Comparison of ENCODE assay signal across 16 cellular contexts in the genomic region with DNA sequence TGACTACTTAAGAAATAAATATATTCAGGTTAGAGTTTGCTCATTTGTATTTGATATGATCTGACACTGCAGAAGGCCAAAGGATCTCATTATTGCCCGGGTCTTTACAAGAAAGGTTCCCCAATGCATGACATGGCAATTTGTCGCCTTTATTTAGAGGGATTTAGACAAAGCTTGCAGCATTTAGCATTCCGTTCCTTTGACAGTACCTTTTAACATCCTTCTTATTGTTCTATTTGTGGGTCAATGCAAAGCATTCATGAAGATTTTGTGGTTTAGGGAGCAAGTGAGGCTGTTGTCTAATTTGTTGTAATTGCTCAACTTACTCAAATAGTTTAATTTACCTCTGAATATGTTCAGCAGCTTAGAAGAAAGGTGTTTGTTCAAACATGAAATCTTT.
A peak's percentile ranks its signal among the peaks of the same experiment; 100 is the strongest.
DNase-seq lines count a peak whose midpoint lies in the region; ATAC-seq, FAIRE-seq and TF ChIP-seq lines count a peak whose summit lies in the region.
"Had no signal": no experiment of that assay in that cellular context is flagged by ENCODE, and none has a peak within 500 bp of the region (broad histone marks: within the 10 kb centered on the region; RNA-seq: fewer than 3 reads in every experiment).

No MANE protein-coding gene starts in this region.

- in situ Hi-C loops in HepG2 (cut with HindIII; ENCODE audit: extremely low pct_ligation_motif_present, low pct_unique_long_range_greater_than_20kb) = no loop called here

- no peak for ATAC-seq in HepG2
- ATAC-seq in right lobe of liver = no peak
- ATAC-seq in GM21737 (IDR thresholded peaks at IDR 0.05; ENCODE audit: unreplicated experiment) = no peak
- ATAC-seq: K562 had no signal

- TF ChIP-seq CTCF in HepG2 (CRISPR knock-in tag; IDR thresholded peaks at IDR 0.05) = no peak
- no peak for TF ChIP-seq CTCF in right lobe of liver (IDR thresholded peaks at IDR 0.05)
- no peak for TF ChIP-seq CTCF in choroid plexus epithelial cell (conservative IDR thresholded peaks at IDR 0.05; ENCODE audit: low read depth, low read length)
- TF ChIP-seq CTCF in mesothelial cell of epicardium (IDR thresholded peaks at IDR 0.05; ENCODE audit: unreplicated experiment) = no peak

- CTCF ChIA-PET in HepG2 (lab: Yijun Ruan, JAX; ENCODE audit: low intra/inter-chr PET ratio, low total read pairs) = no interaction called here

- H3K27ac Mint-ChIP-seq in mesothelial cell of epicardium (peak overlapping the region; percentile 62), immature natural killer cell (no peak overlapping the region)

- H3K36me3 Mint-ChIP-seq in mesothelial cell of epicardium (peaks cover 22% of the 10 kb centered on the region), immature natural killer cell (no peaks in the 10 kb centered on the region)

- H3K4me3 Mint-ChIP-seq in mesothelial cell of epicardium (no peak overlapping the region), immature natural killer cell (no peak overlapping the region)

- H3K4me2 ChIP-seq in HepG2 (ENCODE audit: low read depth, low read length) = no peak overlapping the region

- H3K4me3 ChIP-seq in HepG2 (replicated peaks in 1 of 3; ENCODE audit: insufficient read depth in 1 of 3, low read depth in 2 of 3, low read length in 3 of 3) = no peak overlapping the region
- no peak overlapping the region for H3K4me3 ChIP-seq in right lobe of liver
- H3K4me3 ChIP-seq in choroid plexus epithelial cell (ENCODE audit: low read depth, low read length) = no peak overlapping the region
- H3K4me3 ChIP-seq: K562 had no signal

- WGBS in HepG2 (ENCODE audit: low lambda C conversion rate) = 13% methylated on average over 3 of the region's 3 CpGs
- WGBS in right lobe of liver (ENCODE audit: insufficient coverage, low coverage, low lambda C conversion rate, missing lambda C conversion rate) = 95% methylated on average over 3 of the region's 3 CpGs

- H3K9ac ChIP-seq in HepG2 (ENCODE audit: insufficient read depth, low read depth, low read length) = no peak overlapping the region

- intact Hi-C loops in HepG2 (cut with micrococcal nuclease; ENCODE audit: unreplicated experiment) (no loop called here), right lobe of liver (cut with DNase I) (no loop called here)

- no peak for DNase-seq in HepG2 (ENCODE audit: low spot score)
- DNase-seq in right lobe of liver = no peak
- peak; percentile 9 for DNase-seq in choroid plexus epithelial cell (ENCODE audit: low read depth)
- DNase-seq in mesothelial cell of epicardium (ENCODE audit: low spot score in 2 of 2, unreplicated experiment in 2 of 2) = no peak
- DNase-seq in immature natural killer cell = no peak
- no peak for DNase-seq in NCI-H1092 treated with DMSO at 0.1 percent for 48 hours (lab: John Stamatoyannopoulos, UW)
- DNase-seq in NCI-H2196 (lab: John Stamatoyannopoulos, UW; ENCODE audit: unreplicated experiment) = no peak
- DNase-seq: Caco-2, NCI-H146, NCI-H446, NCI-H748 treated with DMSO at 0.1 percent for 48 hours, Right ventricle myocardium superior had no signal

- H3K27me3 Mint-ChIP-seq in mesothelial cell of epicardium (ENCODE audit: low read depth) (no peaks in the 10 kb centered on the region), immature natural killer cell (ENCODE audit: low read depth in 3 of 3) (no peaks in the 10 kb centered on the region)

- H3K4me1 Mint-ChIP-seq in mesothelial cell of epicardium = peaks cover 33% of the 10 kb centered on the region
- H3K4me1 Mint-ChIP-seq in immature natural killer cell = no peaks in the 10 kb centered on the region

- no peaks in the 10 kb centered on the region for H3K36me3 ChIP-seq in HepG2 (replicated peaks in 1 of 2; ENCODE audit: control insufficient read depth in 1 of 2, insufficient read depth in 2 of 2, low read length in 2 of 2)
- H3K36me3 ChIP-seq in right lobe of liver = no peaks in the 10 kb centered on the region

- no TSS peak for BruUV-seq in HepG2 (replicated peaks; lab: Mats Ljungman, UMichigan)

- POLR2A ChIA-PET in HepG2 (lab: Yijun Ruan, JAX) = no interaction called here

- H3K9me3 ChIP-seq in HepG2 (ENCODE audit: low read length) (peaks cover 12% of the 10 kb centered on the region; the same call in 1 of the 2 replicates), right lobe of liver (no peaks in the 10 kb centered on the region)

- H3K27me3 ChIP-seq in HepG2 (ENCODE audit: control insufficient read depth in 1 of 2, insufficient read depth in 2 of 2, low read length in 2 of 2) (no peaks in the 10 kb centered on the region), right lobe of liver (no peaks in the 10 kb centered on the region)

- no peak for FAIRE-seq in HepG2 (lab: Jason Lieb, UNC)
- FAIRE-seq: A204.1, HTR-8/SVneo, K562 had no signal

- H2AFZ ChIP-seq in HepG2 (ENCODE audit: low read length) = no peak overlapping the region

- TF ChIP-seq POLR2A in HepG2 (IDR thresholded peaks at IDR 0.05; ENCODE audit: insufficient read depth in 1 of 2, low read depth in 2 of 2, low read length in 2 of 2) = no peak
- TF ChIP-seq POLR2A in right lobe of liver (IDR thresholded peaks at IDR 0.05) = no peak

- no peaks in the 10 kb centered on the region for H3K79me2 ChIP-seq in HepG2 (ENCODE audit: insufficient read depth, low read length)

- H3K27ac ChIP-seq in HepG2 (ENCODE audit: extremely low read length, insufficient read depth, low read length) (no peak overlapping the region), right lobe of liver (no peak overlapping the region)

- no peak for TF ChIP-seq RAD21 in HepG2 (CRISPR knock-in tag; IDR thresholded peaks at IDR 0.05)

- H4K20me1 ChIP-seq in HepG2 (ENCODE audit: insufficient read depth, low read length) = no peaks in the 10 kb centered on the region

- H3K4me1 ChIP-seq in HepG2 (ENCODE audit: insufficient read depth, low read length) (no peaks in the 10 kb centered on the region), right lobe of liver (no peaks in the 10 kb centered on the region)

- peaks cover 21% of the 10 kb centered on the region for H3K9me3 Mint-ChIP-seq in mesothelial cell of epicardium
- H3K9me3 Mint-ChIP-seq in immature natural killer cell = peaks cover 2 to 44% (median 14%) of the 10 kb centered on the region in 6 donors

- TF ChIP-seq EP300 in HepG2 (IDR thresholded peaks at IDR 0.05; ENCODE audit: low read depth in 2 of 2, low read length in 2 of 2) = no peak
- TF ChIP-seq EP300 in HepG2 (CRISPR knock-in tag; IDR thresholded peaks at IDR 0.05; ENCODE audit: borderline replicate concordance) = no peak

TF ChIP-seq in HepG2, 621 proteins besides CTCF, POLR2A, EP300 and RAD21 (continues in another document):
- TF ChIP-seq, protein P1, sequence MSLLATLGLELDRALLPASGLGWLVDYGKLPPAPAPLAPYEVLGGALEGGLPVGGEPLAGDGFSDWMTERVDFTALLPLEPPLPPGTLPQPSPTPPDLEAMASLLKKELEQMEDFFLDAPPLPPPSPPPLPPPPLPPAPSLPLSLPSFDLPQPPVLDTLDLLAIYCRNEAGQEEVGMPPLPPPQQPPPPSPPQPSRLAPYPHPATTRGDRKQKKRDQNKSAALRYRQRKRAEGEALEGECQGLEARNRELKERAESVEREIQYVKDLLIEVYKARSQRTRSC (CRISPR knock-in tag; IDR thresholded peaks at IDR 0.05; ENCODE audit: low read depth) = no peak
- TF ChIP-seq, protein P2, sequence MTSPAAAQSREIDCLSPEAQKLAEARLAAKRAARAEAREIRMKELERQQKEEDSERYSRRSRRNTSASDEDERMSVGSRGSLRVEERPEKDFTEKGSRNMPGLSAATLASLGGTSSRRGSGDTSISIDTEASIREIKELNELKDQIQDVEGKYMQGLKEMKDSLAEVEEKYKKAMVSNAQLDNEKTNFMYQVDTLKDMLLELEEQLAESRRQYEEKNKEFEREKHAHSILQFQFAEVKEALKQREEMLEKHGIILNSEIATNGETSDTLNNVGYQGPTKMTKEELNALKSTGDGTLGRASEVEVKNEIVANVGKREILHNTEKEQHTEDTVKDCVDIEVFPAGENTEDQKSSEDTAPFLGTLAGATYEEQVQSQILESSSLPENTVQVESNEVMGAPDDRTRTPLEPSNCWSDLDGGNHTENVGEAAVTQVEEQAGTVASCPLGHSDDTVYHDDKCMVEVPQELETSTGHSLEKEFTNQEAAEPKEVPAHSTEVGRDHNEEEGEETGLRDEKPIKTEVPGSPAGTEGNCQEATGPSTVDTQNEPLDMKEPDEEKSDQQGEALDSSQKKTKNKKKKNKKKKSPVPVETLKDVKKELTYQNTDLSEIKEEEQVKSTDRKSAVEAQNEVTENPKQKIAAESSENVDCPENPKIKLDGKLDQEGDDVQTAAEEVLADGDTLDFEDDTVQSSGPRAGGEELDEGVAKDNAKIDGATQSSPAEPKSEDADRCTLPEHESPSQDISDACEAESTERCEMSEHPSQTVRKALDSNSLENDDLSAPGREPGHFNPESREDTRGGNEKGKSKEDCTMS (CRISPR knock-in tag; conservative IDR thresholded peaks at IDR 0.05) = no peak
- TF ChIP-seq, protein P3, sequence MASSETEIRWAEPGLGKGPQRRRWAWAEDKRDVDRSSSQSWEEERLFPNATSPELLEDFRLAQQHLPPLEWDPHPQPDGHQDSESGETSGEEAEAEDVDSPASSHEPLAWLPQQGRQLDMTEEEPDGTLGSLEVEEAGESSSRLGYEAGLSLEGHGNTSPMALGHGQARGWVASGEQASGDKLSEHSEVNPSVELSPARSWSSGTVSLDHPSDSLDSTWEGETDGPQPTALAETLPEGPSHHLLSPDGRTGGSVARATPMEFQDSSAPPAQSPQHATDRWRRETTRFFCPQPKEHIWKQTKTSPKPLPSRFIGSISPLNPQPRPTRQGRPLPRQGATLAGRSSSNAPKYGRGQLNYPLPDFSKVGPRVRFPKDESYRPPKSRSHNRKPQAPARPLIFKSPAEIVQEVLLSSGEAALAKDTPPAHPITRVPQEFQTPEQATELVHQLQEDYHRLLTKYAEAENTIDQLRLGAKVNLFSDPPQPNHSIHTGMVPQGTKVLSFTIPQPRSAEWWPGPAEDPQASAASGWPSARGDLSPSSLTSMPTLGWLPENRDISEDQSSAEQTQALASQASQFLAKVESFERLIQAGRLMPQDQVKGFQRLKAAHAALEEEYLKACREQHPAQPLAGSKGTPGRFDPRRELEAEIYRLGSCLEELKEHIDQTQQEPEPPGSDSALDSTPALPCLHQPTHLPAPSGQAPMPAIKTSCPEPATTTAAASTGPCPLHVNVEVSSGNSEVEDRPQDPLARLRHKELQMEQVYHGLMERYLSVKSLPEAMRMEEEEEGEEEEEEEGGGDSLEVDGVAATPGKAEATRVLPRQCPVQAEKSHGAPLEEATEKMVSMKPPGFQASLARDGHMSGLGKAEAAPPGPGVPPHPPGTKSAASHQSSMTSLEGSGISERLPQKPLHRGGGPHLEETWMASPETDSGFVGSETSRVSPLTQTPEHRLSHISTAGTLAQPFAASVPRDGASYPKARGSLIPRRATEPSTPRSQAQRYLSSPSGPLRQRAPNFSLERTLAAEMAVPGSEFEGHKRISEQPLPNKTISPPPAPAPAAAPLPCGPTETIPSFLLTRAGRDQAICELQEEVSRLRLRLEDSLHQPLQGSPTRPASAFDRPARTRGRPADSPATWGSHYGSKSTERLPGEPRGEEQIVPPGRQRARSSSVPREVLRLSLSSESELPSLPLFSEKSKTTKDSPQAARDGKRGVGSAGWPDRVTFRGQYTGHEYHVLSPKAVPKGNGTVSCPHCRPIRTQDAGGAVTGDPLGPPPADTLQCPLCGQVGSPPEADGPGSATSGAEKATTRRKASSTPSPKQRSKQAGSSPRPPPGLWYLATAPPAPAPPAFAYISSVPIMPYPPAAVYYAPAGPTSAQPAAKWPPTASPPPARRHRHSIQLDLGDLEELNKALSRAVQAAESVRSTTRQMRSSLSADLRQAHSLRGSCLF (CRISPR knock-in tag; IDR thresholded peaks at IDR 0.05; ENCODE audit: borderline replicate concordance) = no peak
